ENCODE assay signal across 19 cellular contexts in the genomic region with DNA sequence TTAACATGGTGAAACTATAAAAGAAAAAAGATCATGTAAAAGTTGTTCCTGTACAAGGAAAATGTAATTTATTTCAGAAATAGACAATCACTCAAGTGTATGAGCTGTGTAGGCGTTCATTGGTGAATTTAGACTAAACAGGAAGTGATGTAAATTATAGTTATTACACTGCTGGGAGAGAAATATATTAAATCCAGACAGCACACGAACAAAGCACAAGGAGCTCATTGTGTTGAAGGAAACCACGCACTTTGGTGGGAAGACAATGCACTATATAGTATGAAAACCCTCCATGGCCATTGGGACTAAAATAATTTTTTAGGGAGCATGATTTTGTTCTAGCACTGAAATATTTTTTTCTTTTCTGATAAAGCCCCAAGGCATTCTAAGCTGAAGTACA.
"Had no signal": no experiment of that assay in that cellular context is flagged by ENCODE, and none has a peak within 500 bp of the region (broad histone marks: within the 10 kb centered on the region; RNA-seq: fewer than 3 reads in every experiment).

No MANE protein-coding gene starts in this region.

- H3K4me1 ChIP-seq: adrenal gland, lower lobe of right lung, prostate gland, right atrium auricular region, transverse colon had no signal

- H3K4me3 ChIP-seq: adrenal gland, esophagus squamous epithelium, hepatocyte, lower lobe of right lung, prostate gland, right atrium auricular region, transverse colon had no signal

- H3K4me3 Mint-ChIP-seq: activated B cell treated with CpG ODN at 0.5 μM for 24 hours; activated CD4-positive, alpha-beta memory T cell treated with anti-CD3 and anti-CD28 coated beads for 36 hours; activated naive CD4-positive, alpha-beta T cell treated with anti-CD3 and anti-CD28 coated beads, Interleukin-2, amount 10 ng/mL, durations not matched to agents 7 days and 5 days had no signal

- H3K27ac ChIP-seq: adrenal gland, lower lobe of right lung, prostate gland, right atrium auricular region, transverse colon had no signal

- DNase-seq: activated B cell treated with CpG ODN at 0.5 μM for 24 hours; activated CD4-positive, alpha-beta memory T cell treated with anti-CD3 and anti-CD28 coated beads for 36 hours; activated CD4-positive, alpha-beta T cell treated with anti-CD3 and anti-CD28 coated beads for 4 hours; activated effector memory CD4-positive, alpha-beta T cell treated with Interleukin-2 at 50 U/mL for 16 hours; activated naive CD4-positive, alpha-beta T cell treated with anti-CD3 and anti-CD28 coated beads, Interleukin-2, amount 10 ng/mL, durations not matched to agents 7 days and 5 days; activated T-cell treated with anti-CD3 and anti-CD28 coated beads, Interleukin-2, amount 50 U/mL, for 1 hour; adrenal gland; effector memory CD4-positive, alpha-beta T cell; esophagus squamous epithelium; lower lobe of right lung; stimulated activated CD4-positive, alpha-beta T cell treated with anti-CD3 and anti-CD28 coated beads, Interleukin-2, amount 100 ng/mL, for 24 hours; stimulated activated naive CD4-positive, alpha-beta T cell treated with Interleukin-2 at 50 U/mL for 16 hours; substantia nigra; T-helper 1 cell; T-helper 9 cell; transverse colon had no signal

- H3K9me3 Mint-ChIP-seq: activated B cell treated with CpG ODN at 0.5 μM for 24 hours; activated CD4-positive, alpha-beta memory T cell treated with anti-CD3 and anti-CD28 coated beads for 36 hours; activated naive CD4-positive, alpha-beta T cell treated with anti-CD3 and anti-CD28 coated beads, Interleukin-2, amount 10 ng/mL, durations not matched to agents 7 days and 5 days had no signal

- H3K27me3 Mint-ChIP-seq: activated B cell treated with CpG ODN at 0.5 μM for 24 hours; activated CD4-positive, alpha-beta memory T cell treated with anti-CD3 and anti-CD28 coated beads for 36 hours; activated naive CD4-positive, alpha-beta T cell treated with anti-CD3 and anti-CD28 coated beads, Interleukin-2, amount 10 ng/mL, durations not matched to agents 7 days and 5 days had no signal

- H3K27ac Mint-ChIP-seq: activated B cell treated with CpG ODN at 0.5 μM for 24 hours; activated CD4-positive, alpha-beta memory T cell treated with anti-CD3 and anti-CD28 coated beads for 36 hours; activated naive CD4-positive, alpha-beta T cell treated with anti-CD3 and anti-CD28 coated beads, Interleukin-2, amount 10 ng/mL, durations not matched to agents 7 days and 5 days had no signal

- H3K9me3 ChIP-seq: adrenal gland, esophagus squamous epithelium, lower lobe of right lung, prostate gland, right atrium auricular region, transverse colon had no signal

- H3K36me3 ChIP-seq: adrenal gland, esophagus squamous epithelium, lower lobe of right lung, prostate gland, right atrium auricular region, transverse colon had no signal

- H3K4me1 Mint-ChIP-seq: activated B cell treated with CpG ODN at 0.5 μM for 24 hours had no signal

- H3K27me3 ChIP-seq: adrenal gland, esophagus squamous epithelium, hepatocyte, right atrium auricular region, transverse colon had no signal

- ATAC-seq: lower lobe of right lung had no signal
